1 cellular context compared by ENCODE assay signal in genomic region chr14:94571395-94571794, GRCh38.
A peak's percentile ranks its signal among the peaks of the same experiment; 100 is the strongest.
TF ChIP-seq lines count a peak whose summit lies in the region.

No MANE protein-coding gene starts in this region.

TF ChIP-seq in HepG2, 621 proteins besides CTCF, POLR2A, EP300 and RAD21:
- TF ChIP-seq ZIK1 (CRISPR knock-in tag; IDR thresholded peaks at IDR 0.05; ENCODE audit: borderline replicate concordance, low read depth) (0 out of 2 replicates have a peak, but pooled peaks have one; percentile 5), ZNF543 (CRISPR knock-in tag; IDR thresholded peaks at IDR 0.05) (no peak)
